In genomic region chr3:151217208-151217607, GRCh38 we compare ENCODE assay signal across 2 cellular contexts.
TF ChIP-seq lines count a peak whose summit lies in the region.

No MANE protein-coding gene starts in this region.

TF ChIP-seq in SK-N-SH treated with all-trans-retinoic acid at 6 μM for 48 hours, 23 proteins besides CTCF, POLR2A, EP300 and RAD21:
- TF ChIP-seq BACH2 (CRISPR knock-in tag; IDR thresholded peaks at IDR 0.05; ENCODE audit: borderline replicate concordance) (no peak), ZFP30 (CRISPR knock-in tag; IDR thresholded peaks at IDR 0.05) (no peak), TOX (CRISPR knock-in tag; IDR thresholded peaks at IDR 0.05; ENCODE audit: borderline replicate concordance) (no peak), SNAI2 (CRISPR knock-in tag; IDR thresholded peaks at IDR 0.05) (no peak), TCF4 (CRISPR knock-in tag; IDR thresholded peaks at IDR 0.05; ENCODE audit: borderline replicate concordance) (no peak), ARNTL (CRISPR knock-in tag; IDR thresholded peaks at IDR 0.05; ENCODE audit: borderline replicate concordance, low read depth) (no peak), GLIS3 (CRISPR knock-in tag; IDR thresholded peaks at IDR 0.05) (no peak), ESRRG (CRISPR knock-in tag; IDR thresholded peaks at IDR 0.05) (no peak), RARB (CRISPR knock-in tag; IDR thresholded peaks at IDR 0.05) (no peak)

TF ChIP-seq in H1, 55 proteins besides CTCF, POLR2A, EP300 and RAD21:
- no peak for TF ChIP-seq TAF1 (IDR thresholded peaks at IDR 0.05; ENCODE audit: low read depth, low read length)
- no peak for TF ChIP-seq NANOG (IDR thresholded peaks at IDR 0.05; ENCODE audit: insufficient read depth, low read depth, low read length, poor library complexity, severe bottlenecking)
- no peak for TF ChIP-seq KDM5A (IDR thresholded peaks at IDR 0.05; ENCODE audit: low read length)
- TF ChIP-seq SP1 (IDR thresholded peaks at IDR 0.05; ENCODE audit: low read depth, low read length), result no peak
- no peak for TF ChIP-seq GABPA (IDR thresholded peaks at IDR 0.05; ENCODE audit: borderline replicate concordance, insufficient read depth, low read length)
- TF ChIP-seq TBP (IDR thresholded peaks at IDR 0.05; ENCODE audit: low read depth, low read length), result no peak
- TF ChIP-seq NRF1 (IDR thresholded peaks at IDR 0.05; ENCODE audit: low read depth, low read length), result no peak
- TF ChIP-seq FOSL1 (IDR thresholded peaks at IDR 0.05; ENCODE audit: insufficient read depth, low read depth, low read length), result no peak
- no peak for TF ChIP-seq TAF7 (optimal IDR thresholded peaks at IDR 0.05; ENCODE audit: borderline replicate concordance, low read depth, low read length)
- no peak for TF ChIP-seq SIN3A (conservative IDR thresholded peaks at IDR 0.05 in 1 of 2, IDR thresholded peaks at IDR 0.05 in 1 of 2; ENCODE audit: low read depth in 1 of 2, low read length in 2 of 2)
